In genomic region chr5:145958463-145958862, GRCh38 we compare ENCODE assay signal across 26 cellular contexts. TPM values are rescaled to one million over a fixed set of nuclear protein-coding genes. Genes with fewer than 3 reads are reported as not detected.
"Had no signal": no experiment of that assay in that cellular context is flagged by ENCODE, and none has a peak within 500 bp of the region (broad histone marks: within the 10 kb centered on the region; RNA-seq: fewer than 3 reads in every experiment).

No MANE protein-coding gene starts in this region.

- FAIRE-seq: HTR-8/SVneo, K562 had no signal

- DNase-seq: Kasumi-1, MM.1S, NCI-H1092 treated with DMSO at 0.1 percent for 48 hours, NCI-H1436, NCI-H187, NCI-H2029, NCI-H2081 treated with DMSO at 0.1 percent for 48 hours, NCI-H2171, NCI-H226, NCI-H446, NCI-H510A, NCI-H524 treated with DMSO at 0.1 percent for 48 hours, NCI-H69, NCI-H774, PC-3, Peyer's patch, SHP77 treated with DMSO at 0.1 percent for 48 hours, SJCRH30 had no signal

- H3K27me3 ChIP-seq: Peyer's patch had no signal

- H3K36me3 ChIP-seq: Peyer's patch, SJCRH30 had no signal

- H3K27ac Mint-ChIP-seq: IgD-negative memory B cell had no signal

- H3K27ac ChIP-seq: HL-60, KMS-11, Peyer's patch, SJCRH30 had no signal

- H3K4me1 Mint-ChIP-seq: IgD-negative memory B cell had no signal

- H3K4me3 ChIP-seq: K562, Peyer's patch, SJCRH30 had no signal

- ATAC-seq: K562, PC-3, Right ventricle myocardium inferior, SK-N-SH treated with all-trans-retinoic acid at 6 μM for 48 hours had no signal

- H3K4me2 ChIP-seq: KMS-11 had no signal

- H3K4me1 ChIP-seq: SJCRH30 had no signal

- H3K9ac ChIP-seq: KMS-11 had no signal

- H3K4me3 Mint-ChIP-seq: IgD-negative memory B cell had no signal

- H3K9me3 ChIP-seq: Peyer's patch, SJCRH30 had no signal

RNA-seq across cellular contexts. Expression of gene SH3RF2, which starts 22.1 kb away (rescaled TPM):
- total RNA-seq: K562, OCI-LY7, SJCRH30 had no signal
- polyA plus RNA-seq: IgD-negative memory B cell had no signal
